ENCODE assay signal across 20 cellular contexts in genomic region chr2:236740506-236740905, GRCh38.
DNase-seq lines count a peak whose midpoint lies in the region; ATAC-seq, FAIRE-seq and TF ChIP-seq lines count a peak whose summit lies in the region.
"Had no signal": no experiment of that assay in that cellular context is flagged by ENCODE, and none has a peak within 500 bp of the region (broad histone marks: within the 10 kb centered on the region; RNA-seq: fewer than 3 reads in every experiment).

No MANE protein-coding gene starts in this region.

- H2AFZ ChIP-seq in parathyroid adenoma = peak overlapping the region; percentile 65

- ATAC-seq in GM21390 (IDR thresholded peaks at IDR 0.05; ENCODE audit: unreplicated experiment) = no peak
- no peak for ATAC-seq in stimulated activated naive CD8-positive, alpha-beta T cell treated with anti-CD3 and anti-CD28 coated beads, Interleukin-15, Interleukin-2, amounts not matched to agents 100 U/mL and 50 U/mL, for 24 hours
- ATAC-seq in left colon = no peak
- ATAC-seq: HepG2 had no signal

- no peak for FAIRE-seq in kidney (lab: Jason Lieb, UNC)
- FAIRE-seq: D721Med, GM12892, GM18507, H1, HepG2 had no signal

- peak overlapping the region; percentile 47 to 95 (median 74) for H3K4me2 ChIP-seq in BLaER1 treated with 17β-estradiol and CSF1 and Interleukin-3, amounts not matched to agents 10 nM and 100 nM
- H3K4me2 ChIP-seq in parathyroid adenoma (ENCODE audit: low read length) = no peak overlapping the region

- peaks cover 49 to 57% (median 53%) of the 10 kb centered on the region in 10 experiments for H3K4me1 ChIP-seq in BLaER1 treated with 17β-estradiol and CSF1 and Interleukin-3, amounts not matched to agents 10 nM and 100 nM
- no peaks in the 10 kb centered on the region for H3K4me1 ChIP-seq in kidney (ENCODE audit: control insufficient read depth in 1 of 2, insufficient read depth in 1 of 2, low read depth in 1 of 2, low read length in 2 of 2)
- H3K4me1 ChIP-seq in parathyroid adenoma = peaks cover 10% of the 10 kb centered on the region

- TF ChIP-seq CTCF in kidney (IDR thresholded peaks at IDR 0.05; ENCODE audit: borderline replicate concordance, extremely low read depth, insufficient read depth) (no peak), parathyroid adenoma (IDR thresholded peaks at IDR 0.05) (no peak)

- no peak overlapping the region for H3K4me3 ChIP-seq in BLaER1 treated with 17β-estradiol and CSF1 and Interleukin-3, amounts not matched to agents 10 nM and 100 nM
- H3K4me3 ChIP-seq in kidney (ENCODE audit: low read length in 2 of 2) = no peak overlapping the region
- H3K4me3 ChIP-seq in parathyroid adenoma (ENCODE audit: low read depth, low read length) = no peak overlapping the region

- H3K9me3 ChIP-seq in BLaER1 treated with 17β-estradiol and CSF1 and Interleukin-3, amounts not matched to agents 10 nM and 100 nM (replicated peaks in 1 of 11) = peaks cover 0 to 9% (median 0%) of the 10 kb centered on the region in 11 experiments; a peak in 2 of 22 replicates
- H3K9me3 ChIP-seq in kidney (ENCODE audit: control insufficient read depth in 1 of 2, low read length in 2 of 2) (no peaks in the 10 kb centered on the region), parathyroid adenoma (ENCODE audit: control insufficient read depth, low read length) (no peaks in the 10 kb centered on the region)

- H3K9ac ChIP-seq in BLaER1 treated with 17β-estradiol and CSF1 and Interleukin-3, amounts not matched to agents 10 nM and 100 nM = peak overlapping the region in 2 of 11 experiments; percentile 29 to 32; a peak in 3 of 22 replicates
- H3K9ac ChIP-seq in kidney (ENCODE audit: low read length in 2 of 2) (no peak overlapping the region), parathyroid adenoma (no peak overlapping the region)

- H3K36me3 ChIP-seq in BLaER1 treated with 17β-estradiol and CSF1 and Interleukin-3, amounts not matched to agents 10 nM and 100 nM = no peaks in the 10 kb centered on the region
- no peaks in the 10 kb centered on the region for H3K36me3 ChIP-seq in kidney (ENCODE audit: control insufficient read depth in 1 of 2, insufficient read depth in 2 of 2, low read length in 2 of 2)
- H3K36me3 ChIP-seq in parathyroid adenoma (ENCODE audit: control insufficient read depth, insufficient read depth, low read length) = no peaks in the 10 kb centered on the region

- no peaks in the 10 kb centered on the region for H4K20me1 ChIP-seq in BLaER1 treated with 17β-estradiol and CSF1 and Interleukin-3, amounts not matched to agents 10 nM and 100 nM

- H3K27ac ChIP-seq in BLaER1 treated with 17β-estradiol and CSF1 and Interleukin-3, amounts not matched to agents 10 nM and 100 nM = peak overlapping the region in 9 of 11 experiments; percentile 17 to 51 (median 33); a peak in 13 of 22 replicates
- H3K27ac ChIP-seq in kidney (ENCODE audit: low read depth in 2 of 2, low read length in 2 of 2) (no peak overlapping the region), parathyroid adenoma (no peak overlapping the region)

- no peaks in the 10 kb centered on the region for H3K79me2 ChIP-seq in parathyroid adenoma

- H3K27me3 ChIP-seq in BLaER1 treated with 17β-estradiol and CSF1 and Interleukin-3, amounts not matched to agents 10 nM and 100 nM = no peaks in the 10 kb centered on the region
- H3K27me3 ChIP-seq in parathyroid adenoma (ENCODE audit: control insufficient read depth, insufficient read depth, low read length) = no peaks in the 10 kb centered on the region

- intact Hi-C loops in kidney (cut with DNase I) = no loop called here
- intact Hi-C loops in left colon (cut with DNase I, micrococcal nuclease) = no loop called here

- peak; percentile 1 to 16 for DNase-seq in NCI-H187 (lab: John Stamatoyannopoulos, UW)
- no peak for DNase-seq in NCI-H187 treated with DMSO at 0.1 percent for 48 hours (lab: John Stamatoyannopoulos, UW)
- peak; percentile 64 for DNase-seq in kidney
- no peak for DNase-seq in stimulated activated naive CD8-positive, alpha-beta T cell treated with anti-CD3 and anti-CD28 coated beads, Interleukin-15, Interleukin-2, amounts not matched to agents 100 U/mL and 50 U/mL, for 24 hours
- DNase-seq in left colon = no peak
- DNase-seq: 8988T; C1 segment of cervical spinal cord; CD4-positive, CD25-positive, alpha-beta regulatory T cell; CD8-positive, alpha-beta memory T cell; COR-L47; GDM1; H9 had no signal

Comparison
In these comparisons a context has a peak if more than half of its experiments do, and no peak if none do; other contexts are left out.
1. DNase-seq: peak in NCI-H187 (2 of 2) and kidney (single experiment); none in NCI-H187 treated with DMSO at 0.1 percent for 48 hours (single experiment), stimulated activated naive CD8-positive, alpha-beta T cell treated with anti-CD3 and anti-CD28 coated beads, Interleukin-15, Interleukin-2, amounts not matched to agents 100 U/mL and 50 U/mL, for 24 hours (single experiment) and left colon (0 of 2).
2. H3K27ac ChIP-seq: peak in BLaER1 treated with 17β-estradiol and CSF1 and Interleukin-3, amounts not matched to agents 10 nM and 100 nM (9 of 11); none in kidney (0 of 2) and parathyroid adenoma (single experiment).